Comparison of ENCODE assay signal across 1 cellular context in genomic region chr2:45643095-45643494, GRCh38.
TF ChIP-seq lines count a peak whose summit lies in the region.

No MANE protein-coding gene starts in this region.

TF ChIP-seq in WTC11, 78 proteins besides CTCF, POLR2A, EP300 and RAD21 (continued from another document):
- TF ChIP-seq AFF4 (CRISPR knock-in tag; IDR thresholded peaks at IDR 0.05; ENCODE audit: borderline replicate concordance): no peak
- no peak for TF ChIP-seq TP53 (CRISPR knock-in tag; IDR thresholded peaks at IDR 0.05)
- TF ChIP-seq, protein P1, sequence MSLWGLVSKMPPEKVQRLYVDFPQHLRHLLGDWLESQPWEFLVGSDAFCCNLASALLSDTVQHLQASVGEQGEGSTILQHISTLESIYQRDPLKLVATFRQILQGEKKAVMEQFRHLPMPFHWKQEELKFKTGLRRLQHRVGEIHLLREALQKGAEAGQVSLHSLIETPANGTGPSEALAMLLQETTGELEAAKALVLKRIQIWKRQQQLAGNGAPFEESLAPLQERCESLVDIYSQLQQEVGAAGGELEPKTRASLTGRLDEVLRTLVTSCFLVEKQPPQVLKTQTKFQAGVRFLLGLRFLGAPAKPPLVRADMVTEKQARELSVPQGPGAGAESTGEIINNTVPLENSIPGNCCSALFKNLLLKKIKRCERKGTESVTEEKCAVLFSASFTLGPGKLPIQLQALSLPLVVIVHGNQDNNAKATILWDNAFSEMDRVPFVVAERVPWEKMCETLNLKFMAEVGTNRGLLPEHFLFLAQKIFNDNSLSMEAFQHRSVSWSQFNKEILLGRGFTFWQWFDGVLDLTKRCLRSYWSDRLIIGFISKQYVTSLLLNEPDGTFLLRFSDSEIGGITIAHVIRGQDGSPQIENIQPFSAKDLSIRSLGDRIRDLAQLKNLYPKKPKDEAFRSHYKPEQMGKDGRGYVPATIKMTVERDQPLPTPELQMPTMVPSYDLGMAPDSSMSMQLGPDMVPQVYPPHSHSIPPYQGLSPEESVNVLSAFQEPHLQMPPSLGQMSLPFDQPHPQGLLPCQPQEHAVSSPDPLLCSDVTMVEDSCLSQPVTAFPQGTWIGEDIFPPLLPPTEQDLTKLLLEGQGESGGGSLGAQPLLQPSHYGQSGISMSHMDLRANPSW (CRISPR knock-in tag; conservative IDR thresholded peaks at IDR 0.05; ENCODE audit: low read depth): no peak
